ENCODE assay signal across 9 cellular contexts in the genomic region with DNA sequence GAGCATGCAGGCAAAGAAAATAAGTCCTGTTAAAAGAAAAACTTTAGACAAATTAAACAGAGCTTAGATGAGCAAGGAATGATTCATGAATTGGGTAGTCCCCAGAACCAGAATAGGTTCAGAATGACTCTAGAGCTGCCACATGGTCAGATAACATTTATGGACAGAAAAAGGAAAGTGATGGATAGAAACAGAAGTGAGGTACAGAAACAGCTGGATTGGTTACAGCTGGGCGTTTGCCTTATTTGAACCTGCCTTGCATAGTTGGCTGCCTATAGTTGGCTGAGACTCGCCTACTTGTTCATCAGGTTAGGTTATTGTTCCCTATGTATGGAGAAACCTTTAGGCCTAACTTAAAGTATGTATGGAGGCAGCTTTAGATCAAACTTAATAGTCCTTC. TPM values are rescaled to one million over a fixed set of nuclear protein-coding genes. Genes with fewer than 3 reads are reported as not detected.
DNase-seq lines count a peak whose midpoint lies in the region; ATAC-seq, FAIRE-seq and TF ChIP-seq lines count a peak whose summit lies in the region.
"Had no signal": no experiment of that assay in that cellular context is flagged by ENCODE, and none has a peak within 500 bp of the region (broad histone marks: within the 10 kb centered on the region; RNA-seq: fewer than 3 reads in every experiment).

No MANE protein-coding gene starts in this region.

- TF ChIP-seq RAD21 in A549 (conservative IDR thresholded peaks at IDR 0.05 in 1 of 2, IDR thresholded peaks at IDR 0.05 in 1 of 2), result no peak

- CTCF ChIA-PET in A549 (lab: Yijun Ruan, JAX), result interaction anchor here (0.7 to 0.8 kb wide), 2 partner anchors 96 to 134 kb away, joined by 3 to 4 read pairs; no protein-coding TSS in a partner anchor
- CTCF ChIA-PET in WTC11 (lab: Charles Lee), result no interaction called here

- H3K4me3 Mint-ChIP-seq in WTC11, result no peak overlapping the region
- H3K4me3 Mint-ChIP-seq: GM23338 had no signal

- WGBS in A549 (ENCODE audit: missing lambda C conversion rate), result 73% methylated on average over 2 of the region's 2 CpGs
- 61 to 80% (median 70%) methylated on average over 2 of the region's 2 CpGs for WGBS in adrenal gland, 4 donors

- no peak for TF ChIP-seq EP300 in A549 (IDR thresholded peaks at IDR 0.05)

- peak overlapping the region; percentile 35 for H3K4me2 ChIP-seq in A549
- H3K4me2 ChIP-seq: GM23338 had no signal

- H3K36me3 Mint-ChIP-seq in WTC11, result no peaks in the 10 kb centered on the region

- FAIRE-seq in A549 (lab: Jason Lieb, UNC), result no peak

- intact Hi-C loops in adrenal gland (cut with DNase I), result no loop called here
- intact Hi-C loops in left ventricle myocardium inferior (cut with micrococcal nuclease), result no loop called here

- H3K27ac ChIP-seq in A549 (0 out of 6 replicates have a peak overlapping the region, but pooled peaks of 1 of the 2 experiments have one; percentile 21), adrenal gland (peak overlapping the region in 4 of 5 donors; percentile 1 to 64 (median 41)), left ventricle myocardium inferior (replicated peaks) (peak overlapping the region; percentile 70)

- H3K4me3 ChIP-seq in A549, result no peak overlapping the region
- H3K4me3 ChIP-seq in adrenal gland, result no peak overlapping the region
- H3K4me3 ChIP-seq in left ventricle myocardium inferior, result no peak overlapping the region
- H3K4me3 ChIP-seq: GM23338 had no signal

- H3K36me3 ChIP-seq in adrenal gland (replicated peaks in 1 of 2) (no peaks in the 10 kb centered on the region), left ventricle myocardium inferior (no peaks in the 10 kb centered on the region)

- TF ChIP-seq POLR2A in A549 (IDR thresholded peaks at IDR 0.05; ENCODE audit: low read length) (no peak), adrenal gland (IDR thresholded peaks at IDR 0.05) (no peak)

- H3K4me1 ChIP-seq in A549, result peaks cover 30% of the 10 kb centered on the region
- peaks cover 22 to 64% of the 10 kb centered on the region in 2 donors for H3K4me1 ChIP-seq in adrenal gland (replicated peaks in 1 of 2)
- H3K4me1 ChIP-seq in left ventricle myocardium inferior, result peaks cover 72% of the 10 kb centered on the region

- no peak for DNase-seq in A549 (ENCODE audit: low read depth in 1 of 2, low spot score in 1 of 2)
- DNase-seq in adrenal gland, result no peak
- no peak for DNase-seq in left ventricle myocardium inferior
- DNase-seq in putamen (ENCODE audit: low spot score), result no peak
- no peak for DNase-seq in GM19238 (ENCODE audit: insufficient read length, low spot score)
- no peak for DNase-seq in SIG-M5 treated with dmso at 0.1 percent for 504 hours (lab: John Stamatoyannopoulos, UW; ENCODE audit: unreplicated experiment)
- DNase-seq in WTC11 (ENCODE audit: low spot score), result no peak

- TF ChIP-seq CTCF in A549 (IDR thresholded peaks at IDR 0.05) (no peak), adrenal gland (IDR thresholded peaks at IDR 0.05) (no peak), left ventricle myocardium inferior (IDR thresholded peaks at IDR 0.05; ENCODE audit: borderline replicate concordance) (no peak), WTC11 (IDR thresholded peaks at IDR 0.05) (no peak)

- no peak overlapping the region for H3K27ac Mint-ChIP-seq in WTC11
- H3K27ac Mint-ChIP-seq: GM23338 had no signal

- ATAC-seq in A549 (no peak), GM18858 (IDR thresholded peaks at IDR 0.05; ENCODE audit: unreplicated experiment) (peak; percentile 39), WTC11 (no peak)

- H3K4me1 Mint-ChIP-seq in WTC11, result peaks cover 69% of the 10 kb centered on the region

- POLR2A ChIA-PET in A549 (lab: Yijun Ruan, JAX) (interaction anchor here (1.2 kb wide), 1 partner anchor 166 kb away, joined by 3 read pairs; the partner anchor contains the start of gene INTS6), WTC11 (lab: Charles Lee) (no interaction called here)

- H3K27me3 Mint-ChIP-seq in WTC11 (ENCODE audit: low read depth), result no peaks in the 10 kb centered on the region

- no peaks in the 10 kb centered on the region for H3K27me3 ChIP-seq in adrenal gland
- H3K27me3 ChIP-seq in left ventricle myocardium inferior (ENCODE audit: low read depth), result no peaks in the 10 kb centered on the region

- H3K9me3 Mint-ChIP-seq in WTC11, result no peaks in the 10 kb centered on the region
- H3K9me3 Mint-ChIP-seq: GM23338 had no signal

- H3K9me3 ChIP-seq in A549 (no peaks in the 10 kb centered on the region), adrenal gland (replicated peaks in 1 of 3) (no peaks in the 10 kb centered on the region), left ventricle myocardium inferior (replicated peaks) (no peaks in the 10 kb centered on the region)

TF ChIP-seq in A549, 52 proteins besides CTCF, POLR2A, EP300 and RAD21:
- no peak for TF ChIP-seq CHD4 (IDR thresholded peaks at IDR 0.05; ENCODE audit: borderline replicate concordance)
- no peak for TF ChIP-seq BHLHE40 (IDR thresholded peaks at IDR 0.05; ENCODE audit: low read depth, low read length)
- no peak for TF ChIP-seq ZC3H11A (IDR thresholded peaks at IDR 0.05)

TF ChIP-seq in WTC11, 78 proteins besides CTCF, POLR2A, EP300 and RAD21:
- no peak for TF ChIP-seq MXD4 (CRISPR knock-in tag; IDR thresholded peaks at IDR 0.05; ENCODE audit: borderline replicate concordance)
- no peak for TF ChIP-seq OVOL2 (CRISPR knock-in tag; IDR thresholded peaks at IDR 0.05; ENCODE audit: borderline replicate concordance)
- TF ChIP-seq IRF2 (CRISPR knock-in tag; IDR thresholded peaks at IDR 0.05; ENCODE audit: borderline replicate concordance, low read depth), result no peak
- TF ChIP-seq, protein P1, sequence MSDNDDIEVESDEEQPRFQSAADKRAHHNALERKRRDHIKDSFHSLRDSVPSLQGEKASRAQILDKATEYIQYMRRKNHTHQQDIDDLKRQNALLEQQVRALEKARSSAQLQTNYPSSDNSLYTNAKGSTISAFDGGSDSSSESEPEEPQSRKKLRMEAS (CRISPR knock-in tag; IDR thresholded peaks at IDR 0.05), result no peak
- TF ChIP-seq, protein P2, sequence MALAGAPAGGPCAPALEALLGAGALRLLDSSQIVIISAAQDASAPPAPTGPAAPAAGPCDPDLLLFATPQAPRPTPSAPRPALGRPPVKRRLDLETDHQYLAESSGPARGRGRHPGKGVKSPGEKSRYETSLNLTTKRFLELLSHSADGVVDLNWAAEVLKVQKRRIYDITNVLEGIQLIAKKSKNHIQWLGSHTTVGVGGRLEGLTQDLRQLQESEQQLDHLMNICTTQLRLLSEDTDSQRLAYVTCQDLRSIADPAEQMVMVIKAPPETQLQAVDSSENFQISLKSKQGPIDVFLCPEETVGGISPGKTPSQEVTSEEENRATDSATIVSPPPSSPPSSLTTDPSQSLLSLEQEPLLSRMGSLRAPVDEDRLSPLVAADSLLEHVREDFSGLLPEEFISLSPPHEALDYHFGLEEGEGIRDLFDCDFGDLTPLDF (CRISPR knock-in tag; IDR thresholded peaks at IDR 0.05), result no peak
- no peak for TF ChIP-seq ZNF425 (CRISPR knock-in tag; conservative IDR thresholded peaks at IDR 0.05)
- TF ChIP-seq, protein P3, sequence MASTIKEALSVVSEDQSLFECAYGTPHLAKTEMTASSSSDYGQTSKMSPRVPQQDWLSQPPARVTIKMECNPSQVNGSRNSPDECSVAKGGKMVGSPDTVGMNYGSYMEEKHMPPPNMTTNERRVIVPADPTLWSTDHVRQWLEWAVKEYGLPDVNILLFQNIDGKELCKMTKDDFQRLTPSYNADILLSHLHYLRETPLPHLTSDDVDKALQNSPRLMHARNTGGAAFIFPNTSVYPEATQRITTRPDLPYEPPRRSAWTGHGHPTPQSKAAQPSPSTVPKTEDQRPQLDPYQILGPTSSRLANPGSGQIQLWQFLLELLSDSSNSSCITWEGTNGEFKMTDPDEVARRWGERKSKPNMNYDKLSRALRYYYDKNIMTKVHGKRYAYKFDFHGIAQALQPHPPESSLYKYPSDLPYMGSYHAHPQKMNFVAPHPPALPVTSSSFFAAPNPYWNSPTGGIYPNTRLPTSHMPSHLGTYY (CRISPR knock-in tag; IDR thresholded peaks at IDR 0.05), result no peak
- TF ChIP-seq RELA (CRISPR knock-in tag; IDR thresholded peaks at IDR 0.05; ENCODE audit: borderline replicate concordance), result no peak
- TF ChIP-seq USF2 (CRISPR knock-in tag; IDR thresholded peaks at IDR 0.05), result no peak

RNA-seq across cellular contexts. Expression of gene WDFY2, which starts 35.4 kb away (rescaled TPM):
- polyA plus RNA-seq in A549 (2011; rRNA removed) (8.5 TPM in 2 replicates), A549 (2017; fragmentation: RNase III; extraction: RNeasy Plus Mini Kit Qiagen cat#74134 plus additional on column Dnase treatment) (5.2 to 6.6 TPM (median 6.3 TPM) in 3 replicates), adrenal gland (10 to 100 TPM; 13.2 to 22.2 (median 16.6) TPM)
- polyA plus RNA-seq in A549 (2012; cell fraction: cytosol; rRNA removed), result 2.4 and 2.8 TPM in 2 replicates
- polyA plus RNA-seq in A549 (2012; cell fraction: nucleus; rRNA removed), result 6.4 and 8.8 TPM in 2 replicates
- polyA minus RNA-seq in A549 (2011; rRNA and poly(A)+ RNA removed), result 12.6 and 16.8 TPM in 2 replicates
- total RNA-seq in adrenal gland (10 to 100 TPM; 14.9 to 38.6 (median 29.0) TPM), left ventricle myocardium inferior (4.5 TPM), WTC11 (2021) (22.6 to 25.7 TPM (median 23.7 TPM) in 3 replicates)
